Comparison of ENCODE assay signal across 1 cellular context in the genomic region with DNA sequence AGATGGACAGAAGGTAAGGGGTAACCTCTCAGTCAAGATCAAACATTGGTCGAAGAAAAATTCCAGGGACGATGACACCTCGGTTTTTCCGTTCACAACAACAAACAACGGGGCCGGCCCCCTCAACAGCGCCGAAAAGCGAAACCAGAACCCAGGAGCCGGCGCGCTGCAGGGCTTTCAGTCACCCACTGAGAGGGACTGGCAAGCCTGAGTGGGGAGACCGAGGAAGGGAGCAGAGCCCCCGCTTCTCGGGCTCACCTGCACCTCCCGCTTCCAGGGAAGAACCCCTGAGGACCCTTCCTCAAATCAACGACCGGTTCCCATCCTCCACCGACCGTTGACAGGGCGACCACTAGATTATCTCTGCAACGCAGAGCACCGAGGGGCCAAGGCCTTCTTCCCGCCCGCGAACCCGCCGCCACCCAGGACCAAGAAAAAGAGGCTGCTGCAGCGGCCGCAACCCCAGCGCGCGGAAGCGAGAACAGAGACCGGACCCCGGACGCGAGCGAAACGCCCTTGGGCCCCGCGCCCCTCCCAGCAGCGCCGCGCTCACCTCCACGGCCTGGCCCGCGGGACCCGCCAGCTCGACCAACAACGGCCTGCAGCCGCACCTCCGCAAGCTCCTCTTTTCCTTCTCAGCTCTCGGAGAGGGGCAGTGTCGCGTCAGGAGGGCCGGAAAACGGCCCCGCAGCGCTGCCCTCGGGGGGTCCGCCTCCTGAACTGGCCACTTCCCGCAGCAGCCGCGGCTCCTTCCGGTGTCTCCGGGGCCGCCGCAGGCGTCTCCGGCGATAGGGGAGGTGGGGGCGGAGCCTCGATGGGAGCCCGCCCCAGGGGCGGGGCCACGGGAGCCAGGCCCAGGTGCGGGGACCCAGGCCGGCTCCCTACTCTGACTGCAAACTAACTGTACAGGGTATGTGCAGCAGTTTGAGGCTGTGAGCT.
TF ChIP-seq lines count a peak whose summit lies in the region.

A gene (minus strand): TSS at position 763 of the 939 bp plus-strand sequence. CDS start 18,155 bp downstream, outside the sequence.

TF ChIP-seq in HepG2, 621 proteins besides CTCF, POLR2A, EP300 and RAD21 (continued from another document and continues in another):
- TF ChIP-seq, protein P1, sequence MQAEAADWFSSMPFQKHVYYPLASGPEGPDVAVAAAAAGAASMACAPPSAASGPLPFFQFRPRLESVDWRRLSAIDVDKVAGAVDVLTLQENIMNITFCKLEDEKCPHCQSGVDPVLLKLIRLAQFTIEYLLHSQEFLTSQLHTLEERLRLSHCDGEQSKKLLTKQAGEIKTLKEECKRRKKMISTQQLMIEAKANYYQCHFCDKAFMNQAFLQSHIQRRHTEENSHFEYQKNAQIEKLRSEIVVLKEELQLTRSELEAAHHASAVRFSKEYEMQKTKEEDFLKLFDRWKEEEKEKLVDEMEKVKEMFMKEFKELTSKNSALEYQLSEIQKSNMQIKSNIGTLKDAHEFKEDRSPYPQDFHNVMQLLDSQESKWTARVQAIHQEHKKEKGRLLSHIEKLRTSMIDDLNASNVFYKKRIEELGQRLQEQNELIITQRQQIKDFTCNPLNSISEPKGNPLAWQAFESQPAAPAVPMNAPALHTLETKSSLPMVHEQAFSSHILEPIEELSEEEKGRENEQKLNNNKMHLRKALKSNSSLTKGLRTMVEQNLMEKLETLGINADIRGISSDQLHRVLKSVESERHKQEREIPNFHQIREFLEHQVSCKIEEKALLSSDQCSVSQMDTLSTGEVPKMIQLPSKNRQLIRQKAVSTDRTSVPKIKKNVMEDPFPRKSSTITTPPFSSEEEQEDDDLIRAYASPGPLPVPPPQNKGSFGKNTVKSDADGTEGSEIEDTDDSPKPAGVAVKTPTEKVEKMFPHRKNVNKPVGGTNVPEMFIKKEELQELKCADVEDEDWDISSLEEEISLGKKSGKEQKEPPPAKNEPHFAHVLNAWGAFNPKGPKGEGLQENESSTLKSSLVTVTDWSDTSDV (CRISPR knock-in tag; IDR thresholded peaks at IDR 0.05) = no peak
- TF ChIP-seq, protein P2, sequence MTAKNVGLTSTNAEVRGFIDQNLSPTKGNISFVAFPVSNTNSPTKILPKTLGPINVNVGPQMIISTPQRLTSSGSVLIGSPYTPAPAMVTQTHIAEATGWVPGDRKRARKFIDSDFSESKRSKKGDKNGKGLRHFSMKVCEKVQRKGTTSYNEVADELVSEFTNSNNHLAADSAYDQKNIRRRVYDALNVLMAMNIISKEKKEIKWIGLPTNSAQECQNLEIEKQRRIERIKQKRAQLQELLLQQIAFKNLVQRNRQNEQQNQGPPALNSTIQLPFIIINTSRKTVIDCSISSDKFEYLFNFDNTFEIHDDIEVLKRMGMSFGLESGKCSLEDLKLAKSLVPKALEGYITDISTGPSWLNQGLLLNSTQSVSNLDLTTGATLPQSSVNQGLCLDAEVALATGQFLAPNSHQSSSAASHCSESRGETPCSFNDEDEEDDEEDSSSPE (CRISPR knock-in tag; IDR thresholded peaks at IDR 0.05) = no peak; the same call in 1 of the 2 replicates
- no peak for TF ChIP-seq ZNF10 (CRISPR knock-in tag; IDR thresholded peaks at IDR 0.05; ENCODE audit: borderline replicate concordance, low read depth)
- TF ChIP-seq IKZF4 (CRISPR knock-in tag; IDR thresholded peaks at IDR 0.05; ENCODE audit: borderline replicate concordance, low read depth, not compliant biosample characterization) = no peak
- TF ChIP-seq, protein P3, sequence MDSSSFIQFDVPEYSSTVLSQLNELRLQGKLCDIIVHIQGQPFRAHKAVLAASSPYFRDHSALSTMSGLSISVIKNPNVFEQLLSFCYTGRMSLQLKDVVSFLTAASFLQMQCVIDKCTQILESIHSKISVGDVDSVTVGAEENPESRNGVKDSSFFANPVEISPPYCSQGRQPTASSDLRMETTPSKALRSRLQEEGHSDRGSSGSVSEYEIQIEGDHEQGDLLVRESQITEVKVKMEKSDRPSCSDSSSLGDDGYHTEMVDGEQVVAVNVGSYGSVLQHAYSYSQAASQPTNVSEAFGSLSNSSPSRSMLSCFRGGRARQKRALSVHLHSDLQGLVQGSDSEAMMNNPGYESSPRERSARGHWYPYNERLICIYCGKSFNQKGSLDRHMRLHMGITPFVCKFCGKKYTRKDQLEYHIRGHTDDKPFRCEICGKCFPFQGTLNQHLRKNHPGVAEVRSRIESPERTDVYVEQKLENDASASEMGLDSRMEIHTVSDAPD (CRISPR knock-in tag; IDR thresholded peaks at IDR 0.05) = no peak
- no peak for TF ChIP-seq NR2F6 (IDR thresholded peaks at IDR 0.05)
- no peak for TF ChIP-seq NR2F6 (CRISPR knock-in tag; IDR thresholded peaks at IDR 0.05)
- TF ChIP-seq, protein P4, sequence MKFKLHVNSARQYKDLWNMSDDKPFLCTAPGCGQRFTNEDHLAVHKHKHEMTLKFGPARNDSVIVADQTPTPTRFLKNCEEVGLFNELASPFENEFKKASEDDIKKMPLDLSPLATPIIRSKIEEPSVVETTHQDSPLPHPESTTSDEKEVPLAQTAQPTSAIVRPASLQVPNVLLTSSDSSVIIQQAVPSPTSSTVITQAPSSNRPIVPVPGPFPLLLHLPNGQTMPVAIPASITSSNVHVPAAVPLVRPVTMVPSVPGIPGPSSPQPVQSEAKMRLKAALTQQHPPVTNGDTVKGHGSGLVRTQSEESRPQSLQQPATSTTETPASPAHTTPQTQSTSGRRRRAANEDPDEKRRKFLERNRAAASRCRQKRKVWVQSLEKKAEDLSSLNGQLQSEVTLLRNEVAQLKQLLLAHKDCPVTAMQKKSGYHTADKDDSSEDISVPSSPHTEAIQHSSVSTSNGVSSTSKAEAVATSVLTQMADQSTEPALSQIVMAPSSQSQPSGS (CRISPR knock-in tag; IDR thresholded peaks at IDR 0.05) = no peak
- TF ChIP-seq ZNF839 (CRISPR knock-in tag; IDR thresholded peaks at IDR 0.05; ENCODE audit: borderline replicate concordance) = peak; percentile 51; the same call in 1 of the 2 replicates
- TF ChIP-seq ZNF607 (CRISPR knock-in tag; IDR thresholded peaks at IDR 0.05; ENCODE audit: borderline replicate concordance) = no peak
- TF ChIP-seq, protein P5, sequence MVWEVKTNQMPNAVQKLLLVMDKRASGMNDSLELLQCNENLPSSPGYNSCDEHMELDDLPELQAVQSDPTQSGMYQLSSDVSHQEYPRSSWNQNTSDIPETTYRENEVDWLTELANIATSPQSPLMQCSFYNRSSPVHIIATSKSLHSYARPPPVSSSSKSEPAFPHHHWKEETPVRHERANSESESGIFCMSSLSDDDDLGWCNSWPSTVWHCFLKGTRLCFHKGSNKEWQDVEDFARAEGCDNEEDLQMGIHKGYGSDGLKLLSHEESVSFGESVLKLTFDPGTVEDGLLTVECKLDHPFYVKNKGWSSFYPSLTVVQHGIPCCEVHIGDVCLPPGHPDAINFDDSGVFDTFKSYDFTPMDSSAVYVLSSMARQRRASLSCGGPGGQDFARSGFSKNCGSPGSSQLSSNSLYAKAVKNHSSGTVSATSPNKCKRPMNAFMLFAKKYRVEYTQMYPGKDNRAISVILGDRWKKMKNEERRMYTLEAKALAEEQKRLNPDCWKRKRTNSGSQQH (CRISPR knock-in tag; IDR thresholded peaks at IDR 0.05; ENCODE audit: low read depth) = peak; percentile 84
- TF ChIP-seq, protein P6, sequence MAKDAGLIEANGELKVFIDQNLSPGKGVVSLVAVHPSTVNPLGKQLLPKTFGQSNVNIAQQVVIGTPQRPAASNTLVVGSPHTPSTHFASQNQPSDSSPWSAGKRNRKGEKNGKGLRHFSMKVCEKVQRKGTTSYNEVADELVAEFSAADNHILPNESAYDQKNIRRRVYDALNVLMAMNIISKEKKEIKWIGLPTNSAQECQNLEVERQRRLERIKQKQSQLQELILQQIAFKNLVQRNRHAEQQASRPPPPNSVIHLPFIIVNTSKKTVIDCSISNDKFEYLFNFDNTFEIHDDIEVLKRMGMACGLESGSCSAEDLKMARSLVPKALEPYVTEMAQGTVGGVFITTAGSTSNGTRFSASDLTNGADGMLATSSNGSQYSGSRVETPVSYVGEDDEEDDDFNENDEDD (CRISPR knock-in tag; IDR thresholded peaks at IDR 0.05; ENCODE audit: borderline replicate concordance) = peak; percentile 27; the same call in 1 of the 2 replicates
- TF ChIP-seq, protein P7, sequence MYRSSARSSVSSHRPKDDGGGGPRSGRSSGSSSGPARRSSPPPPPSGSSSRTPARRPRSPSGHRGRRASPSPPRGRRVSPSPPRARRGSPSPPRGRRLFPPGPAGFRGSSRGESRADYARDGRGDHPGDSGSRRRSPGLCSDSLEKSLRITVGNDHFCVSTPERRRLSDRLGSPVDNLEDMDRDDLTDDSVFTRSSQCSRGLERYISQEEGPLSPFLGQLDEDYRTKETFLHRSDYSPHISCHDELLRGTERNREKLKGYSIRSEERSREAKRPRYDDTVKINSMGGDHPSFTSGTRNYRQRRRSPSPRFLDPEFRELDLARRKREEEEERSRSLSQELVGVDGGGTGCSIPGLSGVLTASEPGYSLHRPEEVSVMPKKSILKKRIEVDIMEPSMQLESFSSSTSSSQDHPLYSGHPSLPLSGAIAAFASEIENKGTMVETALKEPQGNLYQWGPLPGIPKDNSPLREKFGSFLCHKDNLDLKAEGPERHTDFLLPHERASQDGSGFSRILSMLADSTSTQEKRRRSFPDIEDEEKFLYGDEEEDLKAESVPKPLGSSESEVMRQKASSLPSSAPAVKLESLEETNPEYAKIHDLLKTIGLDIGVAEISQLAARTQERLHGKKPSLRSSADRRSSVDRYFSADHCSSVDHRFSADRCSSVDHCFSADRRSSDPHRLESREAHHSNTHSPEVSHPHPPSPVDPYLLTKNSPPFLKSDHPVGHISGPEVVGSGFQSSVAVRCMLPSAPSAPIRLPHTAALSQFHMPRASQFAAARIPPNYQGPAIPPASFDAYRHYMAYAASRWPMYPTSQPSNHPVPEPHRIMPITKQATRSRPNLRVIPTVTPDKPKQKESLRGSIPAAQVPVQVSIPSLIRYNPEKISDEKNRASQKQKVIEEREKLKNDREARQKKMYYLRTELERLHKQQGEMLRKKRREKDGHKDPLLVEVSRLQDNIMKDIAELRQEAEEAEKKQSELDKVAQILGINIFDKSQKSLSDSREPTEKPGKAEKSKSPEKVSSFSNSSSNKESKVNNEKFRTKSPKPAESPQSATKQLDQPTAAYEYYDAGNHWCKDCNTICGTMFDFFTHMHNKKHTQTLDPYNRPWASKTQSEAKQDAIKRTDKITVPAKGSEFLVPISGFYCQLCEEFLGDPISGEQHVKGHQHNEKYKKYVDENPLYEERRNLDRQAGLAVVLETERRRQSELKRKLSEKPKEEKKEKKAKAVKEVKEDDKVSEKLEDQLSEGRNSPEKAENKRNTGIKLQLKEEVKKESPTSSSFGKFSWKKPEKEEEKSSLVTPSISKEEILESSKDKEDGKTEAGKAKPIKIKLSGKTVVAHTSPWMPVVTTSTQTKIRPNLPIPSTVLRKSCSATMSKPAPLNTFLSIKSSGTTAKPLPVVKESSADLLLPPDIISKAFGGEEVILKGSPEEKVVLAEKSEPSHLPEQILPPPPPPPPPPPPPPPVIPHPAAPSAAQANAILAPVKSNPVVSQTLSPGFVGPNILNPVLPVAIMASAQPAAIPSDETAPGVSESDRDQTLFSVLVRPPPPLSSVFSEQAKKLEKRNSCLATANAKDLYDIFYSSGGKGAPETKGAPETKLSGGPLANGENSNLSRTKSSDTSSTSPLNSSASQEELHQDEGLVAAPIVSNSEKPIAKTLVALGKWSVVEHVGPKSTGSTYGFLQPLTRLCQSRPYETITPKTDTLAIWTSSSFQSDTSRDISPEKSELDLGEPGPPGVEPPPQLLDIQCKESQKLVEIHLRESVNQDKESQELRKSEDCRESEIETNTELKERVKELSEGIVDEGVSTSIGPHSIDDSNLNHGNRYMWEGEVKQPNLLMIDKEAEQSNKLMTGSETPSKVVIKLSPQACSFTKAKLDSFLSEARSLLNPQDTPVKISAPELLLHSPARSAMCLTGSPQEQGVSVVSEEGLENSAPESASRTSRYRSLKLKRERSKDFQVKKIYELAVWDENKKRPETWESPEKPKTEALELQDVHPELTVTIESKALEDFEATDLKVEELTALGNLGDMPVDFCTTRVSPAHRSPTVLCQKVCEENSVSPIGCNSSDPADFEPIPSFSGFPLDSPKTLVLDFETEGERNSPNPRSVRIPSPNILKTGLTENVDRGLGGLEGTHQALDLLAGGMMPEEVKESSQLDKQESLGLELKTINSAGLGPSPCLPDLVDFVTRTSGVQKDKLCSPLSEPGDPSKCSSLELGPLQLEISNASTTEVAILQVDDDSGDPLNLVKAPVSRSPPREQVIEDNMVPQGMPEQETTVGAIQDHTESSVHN (CRISPR knock-in tag; IDR thresholded peaks at IDR 0.05) = no peak
- peak; percentile 56 for TF ChIP-seq PHF21A (CRISPR knock-in tag; IDR thresholded peaks at IDR 0.05)
- no peak for TF ChIP-seq ZMYM2 (CRISPR knock-in tag; IDR thresholded peaks at IDR 0.05)
- no peak for TF ChIP-seq MYNN (CRISPR knock-in tag; IDR thresholded peaks at IDR 0.05; ENCODE audit: low read depth)
- TF ChIP-seq ZNF274 (CRISPR knock-in tag; IDR thresholded peaks at IDR 0.05) = peak; percentile 87; the same call in 1 of the 2 replicates
- TF ChIP-seq NR2C2 (CRISPR knock-in tag; IDR thresholded peaks at IDR 0.05; ENCODE audit: borderline replicate concordance) = peak; percentile 93
- TF ChIP-seq CBFB (CRISPR knock-in tag; IDR thresholded peaks at IDR 0.05) = 0 out of 2 replicates have a peak, but pooled peaks have one; percentile 42
- TF ChIP-seq MED8 (CRISPR knock-in tag; IDR thresholded peaks at IDR 0.05; ENCODE audit: insufficient replicate concordance) = no peak
- TF ChIP-seq KMT2A (CRISPR knock-in tag; IDR thresholded peaks at IDR 0.05) = peak; percentile 86; the same call in 1 of the 2 replicates
- peak; percentile 67; the same call in 1 of the 2 replicates for TF ChIP-seq ZNF543 (CRISPR knock-in tag; IDR thresholded peaks at IDR 0.05)
- peak; percentile 44; the same call in 1 of the 2 replicates for TF ChIP-seq HOXA5 (CRISPR knock-in tag; IDR thresholded peaks at IDR 0.05)
- TF ChIP-seq, protein P8, sequence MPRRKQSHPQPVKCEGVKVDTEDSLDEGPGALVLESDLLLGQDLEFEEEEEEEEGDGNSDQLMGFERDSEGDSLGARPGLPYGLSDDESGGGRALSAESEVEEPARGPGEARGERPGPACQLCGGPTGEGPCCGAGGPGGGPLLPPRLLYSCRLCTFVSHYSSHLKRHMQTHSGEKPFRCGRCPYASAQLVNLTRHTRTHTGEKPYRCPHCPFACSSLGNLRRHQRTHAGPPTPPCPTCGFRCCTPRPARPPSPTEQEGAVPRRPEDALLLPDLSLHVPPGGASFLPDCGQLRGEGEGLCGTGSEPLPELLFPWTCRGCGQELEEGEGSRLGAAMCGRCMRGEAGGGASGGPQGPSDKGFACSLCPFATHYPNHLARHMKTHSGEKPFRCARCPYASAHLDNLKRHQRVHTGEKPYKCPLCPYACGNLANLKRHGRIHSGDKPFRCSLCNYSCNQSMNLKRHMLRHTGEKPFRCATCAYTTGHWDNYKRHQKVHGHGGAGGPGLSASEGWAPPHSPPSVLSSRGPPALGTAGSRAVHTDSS (CRISPR knock-in tag; conservative IDR thresholded peaks at IDR 0.05) = no peak
- TF ChIP-seq JUNB (CRISPR knock-in tag; IDR thresholded peaks at IDR 0.05; ENCODE audit: borderline replicate concordance) = no peak
